ENCODE assay signal across 11 cellular contexts in the genomic region with DNA sequence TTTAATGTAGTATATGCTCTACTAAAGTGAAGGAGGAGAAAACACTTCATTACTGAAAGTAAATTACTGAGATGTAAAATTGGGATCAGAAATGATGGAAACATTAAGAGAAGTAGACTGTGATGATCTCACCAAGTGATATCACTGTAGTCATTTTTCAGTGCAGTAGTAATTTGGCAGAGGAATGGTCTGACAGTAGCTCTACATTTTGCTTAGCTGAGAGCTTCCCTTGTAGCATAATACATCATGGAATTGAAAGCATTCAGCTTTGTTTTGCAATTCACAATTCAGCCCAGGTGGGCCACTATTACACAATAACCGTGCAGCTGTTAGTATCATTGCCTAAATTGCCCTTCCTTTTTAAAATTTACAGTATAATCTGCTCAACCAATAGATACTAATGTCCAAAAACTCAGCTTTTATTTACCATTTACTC. TPM values are rescaled to one million over a fixed set of nuclear protein-coding genes. Genes with fewer than 3 reads are reported as not detected.
DNase-seq lines count a peak whose midpoint lies in the region; ATAC-seq and TF ChIP-seq lines count a peak whose summit lies in the region.
"Had no signal": no experiment of that assay in that cellular context is flagged by ENCODE, and none has a peak within 500 bp of the region (broad histone marks: within the 10 kb centered on the region; RNA-seq: fewer than 3 reads in every experiment).

No MANE protein-coding gene starts in this region.

- no peak for TF ChIP-seq POLR2A in gastroesophageal sphincter (IDR thresholded peaks at IDR 0.05)

- no peaks in the 10 kb centered on the region for H3K27me3 ChIP-seq in BJ (ENCODE audit: control insufficient read depth, insufficient read depth, low read length)
- H3K27me3 ChIP-seq in HUES48 (ENCODE audit: control insufficient read depth, insufficient read depth, low read length), result no peaks in the 10 kb centered on the region
- no peaks in the 10 kb centered on the region for H3K27me3 ChIP-seq in gastroesophageal sphincter
- no peaks in the 10 kb centered on the region for H3K27me3 ChIP-seq in ascending aorta

- intact Hi-C loops in ascending aorta (cut with DNase I), result no loop called here

- H3K27ac ChIP-seq in HUES48 (ENCODE audit: low read depth, low read length) (peak overlapping the region; percentile 11), gastroesophageal sphincter (no peak overlapping the region), ascending aorta (no peak overlapping the region)

- H3K36me3 ChIP-seq in BJ (ENCODE audit: control insufficient read depth, insufficient read depth, low read length) (no peaks in the 10 kb centered on the region), HUES48 (ENCODE audit: control insufficient read depth, insufficient read depth, low read length) (no peaks in the 10 kb centered on the region), gastroesophageal sphincter (no peaks in the 10 kb centered on the region), ascending aorta (no peaks in the 10 kb centered on the region)

- WGBS in gastroesophageal sphincter (ENCODE audit: low coverage in 1 of 2), 2 donors, result 26 to 60% methylated on average over 1 of the region's 1 CpG

- peak; percentile 64 for DNase-seq in BJ (ENCODE audit: low read depth)
- no peak for DNase-seq in ascending aorta (ENCODE audit: low spot score in 2 of 2)
- DNase-seq in GM10248 (ENCODE audit: extremely low spot score), result no peak
- DNase-seq: activated CD4-positive, alpha-beta T cell treated with anti-CD3 and anti-CD28 coated beads, Interleukin-2, amount 50 U/mL, for 4 hours; NCI-H526; stimulated activated CD4-positive, alpha-beta T cell treated with anti-CD3 and anti-CD28 coated beads, Interleukin-4, amount 100 ng/mL, for 24 hours had no signal

- TF ChIP-seq EP300 in gastroesophageal sphincter (IDR thresholded peaks at IDR 0.05), result no peak

- POLR2A ChIA-PET in BJ (lab: Charles Lee) (no interaction called here), GM10248 (lab: Yijun Ruan, JAX) (no interaction called here)

- ATAC-seq in SK-N-SH treated with all-trans-retinoic acid at 6 μM for 48 hours (peak; percentile 79), gastroesophageal sphincter (peak; percentile 63), GM19328 (IDR thresholded peaks at IDR 0.05; ENCODE audit: unreplicated experiment) (no peak), HG02610 (IDR thresholded peaks at IDR 0.05; ENCODE audit: unreplicated experiment) (no peak)

- no peak for TF ChIP-seq CTCF in BJ (IDR thresholded peaks at IDR 0.05; ENCODE audit: insufficient read depth, low read depth, low read length)
- no peak for TF ChIP-seq CTCF in gastroesophageal sphincter (IDR thresholded peaks at IDR 0.05)
- TF ChIP-seq CTCF in ascending aorta (IDR thresholded peaks at IDR 0.05), result no peak
- TF ChIP-seq CTCF in GM10248 (IDR thresholded peaks at IDR 0.05; ENCODE audit: control extremely low read depth, extremely low read depth, low read depth, missing control alignments), result no peak

- peaks cover 54% of the 10 kb centered on the region for H3K4me1 ChIP-seq in HUES48 (ENCODE audit: control insufficient read depth, insufficient read depth, low read length)
- H3K4me1 ChIP-seq in gastroesophageal sphincter, result peaks cover 0 to 21% (median 0%) of the 10 kb centered on the region in 3 donors
- H3K4me1 ChIP-seq in ascending aorta, result no peaks in the 10 kb centered on the region

- H3K9ac ChIP-seq in HUES48 (ENCODE audit: low read depth, low read length), result no peak overlapping the region

- H3K9me3 ChIP-seq in HUES48 (ENCODE audit: control insufficient read depth, insufficient read depth, low read length), result no peaks in the 10 kb centered on the region
- H3K9me3 ChIP-seq in gastroesophageal sphincter, result no peaks in the 10 kb centered on the region
- H3K9me3 ChIP-seq in ascending aorta, result no peaks in the 10 kb centered on the region

- H3K4me3 ChIP-seq in BJ (ENCODE audit: low read depth, low read length) (no peak overlapping the region), HUES48 (ENCODE audit: low read depth, low read length) (no peak overlapping the region), gastroesophageal sphincter (no peak overlapping the region), ascending aorta (no peak overlapping the region)

- CTCF ChIA-PET in BJ (lab: Yijun Ruan, JAX), result interaction anchor here (1.5 kb wide), 1 partner anchor 204 kb away, joined by 3 read pairs; no protein-coding TSS in a partner anchor
- CTCF ChIA-PET in GM10248 (lab: Yijun Ruan, JAX), result interaction anchor here (1.4 to 1.5 kb wide), 2 partner anchors 9 to 11 kb away, joined by 3 to 5 read pairs; no protein-coding TSS in a partner anchor

TF ChIP-seq in SK-N-SH treated with all-trans-retinoic acid at 6 μM for 48 hours, 23 proteins besides CTCF, POLR2A, EP300 and RAD21:
- TF ChIP-seq ZNF70 (CRISPR knock-in tag; IDR thresholded peaks at IDR 0.05) (0 out of 2 replicates have a peak, but pooled peaks have one; percentile 40), ZFP3 (CRISPR knock-in tag; IDR thresholded peaks at IDR 0.05) (no peak), ZFP30 (CRISPR knock-in tag; IDR thresholded peaks at IDR 0.05) (no peak), ISL1 (CRISPR knock-in tag; IDR thresholded peaks at IDR 0.05) (peak; percentile 86), ZNF8 (CRISPR knock-in tag; IDR thresholded peaks at IDR 0.05) (no peak), TOX (CRISPR knock-in tag; IDR thresholded peaks at IDR 0.05; ENCODE audit: borderline replicate concordance) (no peak), TCF4 (CRISPR knock-in tag; IDR thresholded peaks at IDR 0.05; ENCODE audit: borderline replicate concordance) (no peak)
- TF ChIP-seq, protein P1, sequence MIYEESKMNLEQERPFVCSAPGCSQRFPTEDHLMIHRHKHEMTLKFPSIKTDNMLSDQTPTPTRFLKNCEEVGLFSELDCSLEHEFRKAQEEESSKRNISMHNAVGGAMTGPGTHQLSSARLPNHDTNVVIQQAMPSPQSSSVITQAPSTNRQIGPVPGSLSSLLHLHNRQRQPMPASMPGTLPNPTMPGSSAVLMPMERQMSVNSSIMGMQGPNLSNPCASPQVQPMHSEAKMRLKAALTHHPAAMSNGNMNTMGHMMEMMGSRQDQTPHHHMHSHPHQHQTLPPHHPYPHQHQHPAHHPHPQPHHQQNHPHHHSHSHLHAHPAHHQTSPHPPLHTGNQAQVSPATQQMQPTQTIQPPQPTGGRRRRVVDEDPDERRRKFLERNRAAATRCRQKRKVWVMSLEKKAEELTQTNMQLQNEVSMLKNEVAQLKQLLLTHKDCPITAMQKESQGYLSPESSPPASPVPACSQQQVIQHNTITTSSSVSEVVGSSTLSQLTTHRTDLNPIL (CRISPR knock-in tag; IDR thresholded peaks at IDR 0.05; ENCODE audit: low read depth), result peak; percentile 67; the same call in 1 of the 2 replicates

RNA-seq across cellular contexts. Expression of a gene that starts 19.4 kb away (rescaled TPM):
- 2.4 and 3.0 TPM in 2 replicates for polyA plus RNA-seq in BJ (2011; rRNA removed)
- polyA minus RNA-seq in BJ (2011; rRNA and poly(A)+ RNA removed), result 0.38 and 0.57 TPM in 2 replicates
- total RNA-seq in gastroesophageal sphincter (1 to 10 TPM in 3 of 4 donors, under 1 TPM in 1; 0.94 to 1.6 (median 1.3) TPM), ascending aorta (not detected)

Comparison
In these comparisons a context has a peak if more than half of its experiments do, and no peak if none do; other contexts are left out.
1. ATAC-seq: peak in SK-N-SH treated with all-trans-retinoic acid at 6 μM for 48 hours (single experiment) and gastroesophageal sphincter (single experiment); none in GM19328 (single experiment) and HG02610 (single experiment).